In the genomic region with DNA sequence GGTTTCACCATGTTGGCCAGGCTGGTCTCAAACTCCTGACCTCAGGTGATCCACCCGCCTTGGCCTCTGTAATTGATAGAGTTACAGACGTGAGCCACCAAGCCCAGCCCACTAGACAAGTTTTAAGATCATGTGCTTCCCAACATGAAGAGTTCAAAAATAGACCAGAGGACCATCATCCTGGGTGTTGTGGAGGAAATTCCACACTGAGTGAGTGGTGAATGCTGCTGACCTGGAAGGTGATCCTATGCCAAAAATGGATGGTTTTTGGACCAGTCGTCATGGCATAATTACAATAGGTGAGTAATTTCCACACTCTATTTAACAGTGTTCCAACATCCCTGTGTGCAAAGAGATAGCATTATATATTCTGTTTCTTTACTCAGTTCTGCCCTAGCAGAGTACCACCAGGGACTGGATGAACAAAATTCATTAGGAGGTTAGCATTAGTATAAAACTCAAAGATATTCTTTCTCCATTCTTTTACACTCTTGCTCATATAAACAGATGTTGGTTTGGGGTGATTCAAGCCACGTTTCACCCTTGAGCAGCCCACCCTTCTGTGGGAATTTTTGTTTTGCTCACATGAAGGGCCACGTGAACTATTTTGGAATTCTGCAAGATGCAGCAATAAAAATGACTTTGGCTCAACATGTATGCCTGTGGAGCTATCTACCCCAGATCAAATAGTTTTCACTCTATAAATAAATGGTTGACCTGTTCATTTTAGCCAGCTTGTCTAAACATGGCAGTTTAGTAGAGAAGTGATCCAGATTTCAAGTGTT, we compare ENCODE assay signal across 19 cellular contexts.
A peak's percentile ranks its signal among the peaks of the same experiment; 100 is the strongest.
DNase-seq lines count a peak whose midpoint lies in the region; ATAC-seq, FAIRE-seq and TF ChIP-seq lines count a peak whose summit lies in the region.
"Had no signal": no experiment of that assay in that cellular context is flagged by ENCODE, and none has a peak within 500 bp of the region (broad histone marks: within the 10 kb centered on the region; RNA-seq: fewer than 3 reads in every experiment).

No MANE protein-coding gene starts in this region.

- no peak overlapping the region for H4K8ac ChIP-seq in H9 (replicated peaks; ENCODE audit: insufficient read length, low read depth, low read length)

- no peak overlapping the region for H2BK5ac ChIP-seq in H9 (ENCODE audit: insufficient read length, low read length)

- H3K36me3 Mint-ChIP-seq in H9 (ENCODE audit: insufficient read depth in 1 of 3, low read depth in 3 of 3): no peaks in the 10 kb centered on the region
- no peaks in the 10 kb centered on the region for H3K36me3 Mint-ChIP-seq in astrocyte (ENCODE audit: low read depth, unreplicated experiment)
- H3K36me3 Mint-ChIP-seq in nephron (ENCODE audit: low read depth): no peaks in the 10 kb centered on the region

- H2AK5ac ChIP-seq in H9 (ENCODE audit: insufficient read length, low read length): no peak overlapping the region

- H3T11ph ChIP-seq in H9 (ENCODE audit: low read length): no peak overlapping the region

- H3K79me2 ChIP-seq in H9 (ENCODE audit: insufficient read depth, low read length): no peaks in the 10 kb centered on the region
- H3K79me2 ChIP-seq in astrocyte (ENCODE audit: insufficient read depth, low read length): no peaks in the 10 kb centered on the region
- H3K79me2 ChIP-seq in osteoblast (ENCODE audit: insufficient read depth, low read length): no peaks in the 10 kb centered on the region

- no peak for TF ChIP-seq POLR2A in breast epithelium (IDR thresholded peaks at IDR 0.05)

- ATAC-seq in psoas muscle: no peak

- no peak overlapping the region for H4K91ac ChIP-seq in H9 (ENCODE audit: insufficient read length, low read depth, low read length)

- no peak overlapping the region for H2BK15ac ChIP-seq in H9 (ENCODE audit: low read depth, low read length)

- no peak for TF ChIP-seq CTCF in H9 (conservative IDR thresholded peaks at IDR 0.05)
- no peak for TF ChIP-seq CTCF in astrocyte (IDR thresholded peaks at IDR 0.05; ENCODE audit: insufficient read depth, low read depth, low read length)
- TF ChIP-seq CTCF in fibroblast of pulmonary artery (IDR thresholded peaks at IDR 0.05; ENCODE audit: low read length, missing control alignments): no peak
- TF ChIP-seq CTCF in nephron (IDR thresholded peaks at IDR 0.05; ENCODE audit: unreplicated experiment in 3 of 3): no peak
- no peak for TF ChIP-seq CTCF in breast epithelium (IDR thresholded peaks at IDR 0.05)
- TF ChIP-seq CTCF in GM13976 (IDR thresholded peaks at IDR 0.05; ENCODE audit: borderline replicate concordance, control extremely low read depth, extremely low read depth, insufficient read depth, missing control alignments): no peak
- no peak for TF ChIP-seq CTCF in osteoblast (IDR thresholded peaks at IDR 0.05; ENCODE audit: extremely low read depth, low read depth, low read length)
- no peak for TF ChIP-seq CTCF in psoas muscle (IDR thresholded peaks at IDR 0.05)

- H3K23ac ChIP-seq in H9 (ENCODE audit: insufficient read length, low read depth, low read length): no peak overlapping the region

- WGBS in H9 (ENCODE audit: extremely low coverage, insufficient read length, low lambda C conversion rate): no CpG with 5 or more reads among the region's 5 CpGs
- 35 to 61% (median 45%) methylated on average over 5 of the region's 5 CpGs for WGBS in psoas muscle, 3 donors

- DNase-seq in H9: no peak
- DNase-seq in astrocyte (ENCODE audit: low read depth): peak; percentile 58
- peak; percentile 13 for DNase-seq in fibroblast of pulmonary artery (ENCODE audit: low read depth)
- DNase-seq in breast epithelium (ENCODE audit: low spot score in 2 of 2): no peak
- no peak for DNase-seq in GM13976 (ENCODE audit: low spot score)
- no peak for DNase-seq in osteoblast (ENCODE audit: insufficient read length, low spot score, missing footprints)
- DNase-seq in psoas muscle: no peak
- DNase-seq: Calu3; CD4-positive, alpha-beta T cell; Karpas-422; NCI-H1417; NCI-H1930; NCI-H2171; NCI-H510A treated with DMSO at 0.1 percent for 48 hours; SHP77 had no signal

- H4K5ac ChIP-seq in H9 (ENCODE audit: insufficient read length, low read depth, low read length): no peak overlapping the region

- no peak overlapping the region for H3K18ac ChIP-seq in H9 (ENCODE audit: insufficient read length, low read depth, low read length)

- no peak overlapping the region for H3K56ac ChIP-seq in H9 (ENCODE audit: insufficient read length, low read depth, low read length)

- H3K27ac ChIP-seq in H9 (ENCODE audit: insufficient read length, low read depth, low read length) (peak overlapping the region; percentile 89), astrocyte (ENCODE audit: low read depth, low read length) (no peak overlapping the region), breast epithelium (no peak overlapping the region), osteoblast (ENCODE audit: low read depth, low read length) (no peak overlapping the region), psoas muscle (no peak overlapping the region)

- no peak for FAIRE-seq in astrocyte (lab: Jason Lieb, UNC)
- FAIRE-seq: G401.6, GM12891, RCC 7860 had no signal

- intact Hi-C loops in breast epithelium (cut with DNase I; ENCODE audit: low total_unique reads): no loop called here
- intact Hi-C loops in psoas muscle (cut with DNase I): no loop called here

- in situ Hi-C loops in GM13976 (cut with MboI; ENCODE audit: low sequenced_read_pairs, unreplicated experiment): no loop called here

- H3K4me3 ChIP-seq in astrocyte (ENCODE audit: insufficient read depth, low read depth, low read length) (no peak overlapping the region), fibroblast of pulmonary artery (replicated peaks; ENCODE audit: low read depth, low read length) (no peak overlapping the region), breast epithelium (no peak overlapping the region), osteoblast (ENCODE audit: insufficient read depth, low read length) (no peak overlapping the region), psoas muscle (no peak overlapping the region)

- no peaks in the 10 kb centered on the region for H3K27me3 ChIP-seq in H9 (ENCODE audit: insufficient read depth, low read length)
- no peaks in the 10 kb centered on the region for H3K27me3 ChIP-seq in astrocyte (ENCODE audit: insufficient read depth, low read length)
- H3K27me3 ChIP-seq in breast epithelium: no peaks in the 10 kb centered on the region
- no peaks in the 10 kb centered on the region for H3K27me3 ChIP-seq in osteoblast (ENCODE audit: insufficient read depth, low read length)
- H3K27me3 ChIP-seq in psoas muscle (ENCODE audit: insufficient read depth in 3 of 3, low read length in 2 of 3): no peaks in the 10 kb centered on the region

- H3K9me3 ChIP-seq in H9 (ENCODE audit: control insufficient read depth, low read depth, low read length): no peaks in the 10 kb centered on the region
- H3K9me3 ChIP-seq in astrocyte (ENCODE audit: insufficient read depth, low read depth, low read length): no peaks in the 10 kb centered on the region
- no peaks in the 10 kb centered on the region for H3K9me3 ChIP-seq in breast epithelium
- H3K9me3 ChIP-seq in osteoblast (ENCODE audit: low read depth, low read length): no peaks in the 10 kb centered on the region
- H3K9me3 ChIP-seq in psoas muscle: no peaks in the 10 kb centered on the region

- H3K36me3 ChIP-seq in astrocyte (ENCODE audit: insufficient read depth, low read length) (no peaks in the 10 kb centered on the region), breast epithelium (no peaks in the 10 kb centered on the region), osteoblast (ENCODE audit: insufficient read depth, low read length) (no peaks in the 10 kb centered on the region), psoas muscle (ENCODE audit: insufficient read depth in 1 of 2, low read depth in 1 of 2) (no peaks in the 10 kb centered on the region)

- H3K27ac Mint-ChIP-seq in H9 (peak overlapping the region; percentile 95 to 98 (median 95)), astrocyte (ENCODE audit: unreplicated experiment) (no peak overlapping the region), nephron (peak overlapping the region; percentile 41 to 90 (median 90))
- H3K27ac Mint-ChIP-seq: CD4-positive, alpha-beta T cell had no signal

- no peak overlapping the region for H2BK20ac ChIP-seq in H9 (ENCODE audit: low read depth, low read length, poor library complexity, severe bottlenecking)

- H3K9ac ChIP-seq in H9 (ENCODE audit: extremely low read depth, insufficient read length, low read length) (no peak overlapping the region), astrocyte (ENCODE audit: low read length) (no peak overlapping the region)

- no peaks in the 10 kb centered on the region for H3K79me1 ChIP-seq in H9 (ENCODE audit: insufficient read depth, low read depth, low read length, poor library complexity, severe bottlenecking)

- H2BK12ac ChIP-seq in H9 (ENCODE audit: insufficient read length, low read depth, low read length): no peak overlapping the region

- no peak overlapping the region for H3K4ac ChIP-seq in H9 (ENCODE audit: low read depth, low read length)

- peak overlapping the region in 1 of 2 experiments; percentile 74; a peak in 2 of 5 replicates for H3K4me3 Mint-ChIP-seq in H9
- no peak overlapping the region for H3K4me3 Mint-ChIP-seq in astrocyte (ENCODE audit: unreplicated experiment)
- no peak overlapping the region for H3K4me3 Mint-ChIP-seq in nephron
- H3K4me3 Mint-ChIP-seq: CD4-positive, alpha-beta T cell had no signal

- H3K9me3 Mint-ChIP-seq in H9 (no peaks in the 10 kb centered on the region; a peak in 1 of 5 replicates), astrocyte (ENCODE audit: unreplicated experiment) (no peaks in the 10 kb centered on the region), nephron (no peaks in the 10 kb centered on the region)
- H3K9me3 Mint-ChIP-seq: CD4-positive, alpha-beta T cell had no signal

- H3K4me1 ChIP-seq in H9 (ENCODE audit: insufficient read depth, low read length) (peaks cover 14% of the 10 kb centered on the region; the same call in 1 of the 2 replicates), astrocyte (ENCODE audit: insufficient read depth, low read length) (peaks cover 3% of the 10 kb centered on the region), breast epithelium (no peaks in the 10 kb centered on the region), osteoblast (ENCODE audit: insufficient read depth, low read length) (peaks cover 11% of the 10 kb centered on the region), psoas muscle (peaks cover 6% of the 10 kb centered on the region)

- H3K14ac ChIP-seq in H9 (ENCODE audit: insufficient read depth, low read length): no peak overlapping the region

- H3K4me2 ChIP-seq in H9 (ENCODE audit: insufficient read depth, insufficient read length, low read length): no peak overlapping the region
- no peak overlapping the region for H3K4me2 ChIP-seq in astrocyte (ENCODE audit: low read length)
- no peak overlapping the region for H3K4me2 ChIP-seq in osteoblast (ENCODE audit: insufficient read depth, low read length)

- H4K20me1 ChIP-seq in H9 (ENCODE audit: control insufficient read depth, insufficient read depth, insufficient read length): no peaks in the 10 kb centered on the region
- H4K20me1 ChIP-seq in astrocyte (ENCODE audit: insufficient read depth, low read length): no peaks in the 10 kb centered on the region
- H4K20me1 ChIP-seq in osteoblast (ENCODE audit: insufficient read depth, low read length): no peaks in the 10 kb centered on the region

- no peak overlapping the region for H2BK120ac ChIP-seq in H9 (ENCODE audit: low read depth, low read length, poor library complexity, severe bottlenecking)

- H2AFZ ChIP-seq in H9 (ENCODE audit: low read length): no peak overlapping the region
- H2AFZ ChIP-seq in astrocyte (ENCODE audit: low read depth, low read length): no peak overlapping the region
- no peak overlapping the region for H2AFZ ChIP-seq in osteoblast (ENCODE audit: low read length)

- H3K23me2 ChIP-seq in H9 (ENCODE audit: insufficient read length, low read depth, low read length, poor library complexity, severe bottlenecking): no peaks in the 10 kb centered on the region

- H3K27me3 Mint-ChIP-seq in H9 (ENCODE audit: low read depth) (no peaks in the 10 kb centered on the region), astrocyte (ENCODE audit: low read depth, unreplicated experiment) (peaks cover 11% of the 10 kb centered on the region), nephron (ENCODE audit: low read depth) (peaks cover 4% of the 10 kb centered on the region)
- H3K27me3 Mint-ChIP-seq: CD4-positive, alpha-beta T cell had no signal

- H3K4me1 Mint-ChIP-seq in H9: peaks cover 33 to 36% of the 10 kb centered on the region in 2 experiments
- H3K4me1 Mint-ChIP-seq in astrocyte (ENCODE audit: low read depth, unreplicated experiment): no peaks in the 10 kb centered on the region
- H3K4me1 Mint-ChIP-seq in nephron: peaks cover 18% of the 10 kb centered on the region

Comparison
In these comparisons a context has a peak if more than half of its experiments do, and no peak if none do; other contexts are left out.
1. DNase-seq: peak in astrocyte (single experiment) and fibroblast of pulmonary artery (single experiment); none in H9 (single experiment), breast epithelium (0 of 2), GM13976 (single experiment), osteoblast (single experiment) and psoas muscle (0 of 2).